1 cellular context compared by ENCODE assay signal in the genomic region with DNA sequence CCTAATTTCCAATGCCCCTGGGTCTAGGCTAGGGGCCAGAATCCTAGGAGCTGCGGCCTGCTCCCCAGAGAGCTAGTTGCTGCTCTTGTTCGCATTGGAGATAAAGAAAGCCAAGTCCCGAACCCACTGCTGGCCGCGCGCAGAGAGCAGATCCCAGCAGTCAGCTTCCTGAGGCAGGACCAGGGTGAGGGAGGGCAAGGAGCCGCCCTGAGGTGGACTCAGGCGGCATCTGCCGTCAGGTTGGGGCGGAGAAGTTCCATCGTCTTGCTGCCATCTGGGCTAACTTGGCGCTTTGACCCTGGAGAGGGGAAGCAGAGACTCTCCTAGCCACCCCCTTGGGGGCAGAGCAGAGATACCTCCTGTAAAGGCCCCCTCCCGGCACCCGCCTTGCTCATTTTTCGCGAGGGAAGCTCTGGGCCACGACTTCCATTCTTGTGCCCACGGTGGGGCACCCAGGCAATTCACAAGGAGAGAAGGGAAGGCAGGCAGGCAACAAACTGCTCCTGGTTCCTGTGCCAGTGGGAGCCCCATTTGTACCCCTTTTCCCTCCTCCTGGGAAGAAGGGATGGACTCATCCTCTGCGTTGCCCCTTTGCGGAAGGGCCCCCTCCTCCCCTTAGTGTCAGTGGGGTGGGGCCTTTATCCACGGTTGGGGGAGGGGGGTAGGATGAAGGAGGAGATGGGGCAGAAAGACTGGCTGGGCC.
TF ChIP-seq lines count a peak whose summit lies in the region.

No MANE protein-coding gene starts in this region.

TF ChIP-seq in neural cell, 6 proteins besides CTCF, POLR2A, EP300 and RAD21 (continued from another document):
- TF ChIP-seq, protein P1, sequence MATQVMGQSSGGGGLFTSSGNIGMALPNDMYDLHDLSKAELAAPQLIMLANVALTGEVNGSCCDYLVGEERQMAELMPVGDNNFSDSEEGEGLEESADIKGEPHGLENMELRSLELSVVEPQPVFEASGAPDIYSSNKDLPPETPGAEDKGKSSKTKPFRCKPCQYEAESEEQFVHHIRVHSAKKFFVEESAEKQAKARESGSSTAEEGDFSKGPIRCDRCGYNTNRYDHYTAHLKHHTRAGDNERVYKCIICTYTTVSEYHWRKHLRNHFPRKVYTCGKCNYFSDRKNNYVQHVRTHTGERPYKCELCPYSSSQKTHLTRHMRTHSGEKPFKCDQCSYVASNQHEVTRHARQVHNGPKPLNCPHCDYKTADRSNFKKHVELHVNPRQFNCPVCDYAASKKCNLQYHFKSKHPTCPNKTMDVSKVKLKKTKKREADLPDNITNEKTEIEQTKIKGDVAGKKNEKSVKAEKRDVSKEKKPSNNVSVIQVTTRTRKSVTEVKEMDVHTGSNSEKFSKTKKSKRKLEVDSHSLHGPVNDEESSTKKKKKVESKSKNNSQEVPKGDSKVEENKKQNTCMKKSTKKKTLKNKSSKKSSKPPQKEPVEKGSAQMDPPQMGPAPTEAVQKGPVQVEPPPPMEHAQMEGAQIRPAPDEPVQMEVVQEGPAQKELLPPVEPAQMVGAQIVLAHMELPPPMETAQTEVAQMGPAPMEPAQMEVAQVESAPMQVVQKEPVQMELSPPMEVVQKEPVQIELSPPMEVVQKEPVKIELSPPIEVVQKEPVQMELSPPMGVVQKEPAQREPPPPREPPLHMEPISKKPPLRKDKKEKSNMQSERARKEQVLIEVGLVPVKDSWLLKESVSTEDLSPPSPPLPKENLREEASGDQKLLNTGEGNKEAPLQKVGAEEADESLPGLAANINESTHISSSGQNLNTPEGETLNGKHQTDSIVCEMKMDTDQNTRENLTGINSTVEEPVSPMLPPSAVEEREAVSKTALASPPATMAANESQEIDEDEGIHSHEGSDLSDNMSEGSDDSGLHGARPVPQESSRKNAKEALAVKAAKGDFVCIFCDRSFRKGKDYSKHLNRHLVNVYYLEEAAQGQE (IDR thresholded peaks at IDR 0.05; ENCODE audit: borderline replicate concordance): no peak
TF ChIP-seq in neural cell: peak in this region for 0.
